In genomic region chr7:69599879-69600764, GRCh38 we compare ENCODE assay signal across 9 cellular contexts. TPM values are rescaled to one million over a fixed set of nuclear protein-coding genes. Genes with fewer than 3 reads are reported as not detected.
DNase-seq lines count a peak whose midpoint lies in the region; ATAC-seq and TF ChIP-seq lines count a peak whose summit lies in the region.
"Had no signal": no experiment of that assay in that cellular context is flagged by ENCODE, and none has a peak within 500 bp of the region (broad histone marks: within the 10 kb centered on the region; RNA-seq: fewer than 3 reads in every experiment).

No MANE protein-coding gene starts in this region.

- peaks cover 23% of the 10 kb centered on the region for H3K27me3 Mint-ChIP-seq in CD4-positive, CD25-positive, alpha-beta regulatory T cell
- peaks cover 23% of the 10 kb centered on the region for H3K27me3 Mint-ChIP-seq in neural crest cell (ENCODE audit: low read depth)

- no peaks in the 10 kb centered on the region for H3K36me3 Mint-ChIP-seq in CD4-positive, CD25-positive, alpha-beta regulatory T cell
- H3K36me3 Mint-ChIP-seq in neural crest cell (ENCODE audit: low read depth): no peaks in the 10 kb centered on the region

- H3K27me3 ChIP-seq in CD4-positive, CD25-positive, alpha-beta regulatory T cell (ENCODE audit: control insufficient read depth, insufficient read depth, low read length): peaks cover 20% of the 10 kb centered on the region
- peaks cover 82% of the 10 kb centered on the region for H3K27me3 ChIP-seq in HUES48 (ENCODE audit: control insufficient read depth, insufficient read depth, low read length)

- H3K36me3 ChIP-seq in CD4-positive, CD25-positive, alpha-beta regulatory T cell (ENCODE audit: control insufficient read depth, insufficient read depth, low read length): no peaks in the 10 kb centered on the region
- H3K36me3 ChIP-seq in HUES48 (ENCODE audit: control insufficient read depth, insufficient read depth, low read length): no peaks in the 10 kb centered on the region

- no peak overlapping the region for H3K27ac Mint-ChIP-seq in CD4-positive, CD25-positive, alpha-beta regulatory T cell
- H3K27ac Mint-ChIP-seq in neural crest cell (ENCODE audit: unreplicated experiment): peak overlapping the region; percentile 89

- no peak for ATAC-seq in CD4-positive, CD25-positive, alpha-beta regulatory T cell (ENCODE audit: low read depth in 2 of 2)
- ATAC-seq in HG03196 (IDR thresholded peaks at IDR 0.05; ENCODE audit: unreplicated experiment): no peak
- no peak for ATAC-seq in GM21360 (IDR thresholded peaks at IDR 0.05; ENCODE audit: unreplicated experiment)
- ATAC-seq: K562 had no signal

- H3K4me3 Mint-ChIP-seq in CD4-positive, CD25-positive, alpha-beta regulatory T cell: peak overlapping the region in 3 of 4 donors; percentile 54 to 68 (median 62)
- no peak overlapping the region for H3K4me3 Mint-ChIP-seq in neural crest cell

- no peak overlapping the region for H3K4me3 ChIP-seq in CD4-positive, CD25-positive, alpha-beta regulatory T cell (ENCODE audit: low read depth, low read length)
- H3K4me3 ChIP-seq in HUES48 (ENCODE audit: low read depth, low read length): peak overlapping the region; percentile 85
- H3K4me3 ChIP-seq: K562 had no signal

- no peak for TF ChIP-seq CTCF in neural crest cell (conservative IDR thresholded peaks at IDR 0.05)

- H3K9ac ChIP-seq in HUES48 (ENCODE audit: low read depth, low read length): no peak overlapping the region

- peaks cover 0 to 4% (median 0%) of the 10 kb centered on the region in 7 donors for H3K9me3 Mint-ChIP-seq in CD4-positive, CD25-positive, alpha-beta regulatory T cell
- no peaks in the 10 kb centered on the region for H3K9me3 Mint-ChIP-seq in neural crest cell

- peaks cover 0 to 2% of the 10 kb centered on the region in 2 experiments for H3K9me3 ChIP-seq in CD4-positive, CD25-positive, alpha-beta regulatory T cell (ENCODE audit: control insufficient read depth in 2 of 2, low read length in 2 of 2)
- no peaks in the 10 kb centered on the region for H3K9me3 ChIP-seq in HUES48 (ENCODE audit: control insufficient read depth, insufficient read depth, low read length)

- DNase-seq in CD4-positive, CD25-positive, alpha-beta regulatory T cell: no peak
- DNase-seq in ecto neural progenitor cell (ENCODE audit: low spot score) (peak; percentile 69), neural crest cell (ENCODE audit: low read depth, low spot score) (no peak), NCI-H1436 treated with DMSO at 0.1 percent for 48 hours (lab: John Stamatoyannopoulos, UW) (no peak), cerebellar cortex (ENCODE audit: low spot score) (no peak)

- no peak overlapping the region for H3K27ac ChIP-seq in CD4-positive, CD25-positive, alpha-beta regulatory T cell (ENCODE audit: insufficient read depth, low read length, poor library complexity, severe bottlenecking)
- H3K27ac ChIP-seq in HUES48 (ENCODE audit: low read depth, low read length): no peak overlapping the region

- peaks cover 18% of the 10 kb centered on the region for H3K4me1 ChIP-seq in CD4-positive, CD25-positive, alpha-beta regulatory T cell (ENCODE audit: control insufficient read depth, insufficient read depth, low read length, poor library complexity, severe bottlenecking)
- peaks cover 11% of the 10 kb centered on the region for H3K4me1 ChIP-seq in HUES48 (ENCODE audit: control insufficient read depth, insufficient read depth, low read length)

- peaks cover 0 to 16% (median 4%) of the 10 kb centered on the region in 4 donors for H3K4me1 Mint-ChIP-seq in CD4-positive, CD25-positive, alpha-beta regulatory T cell
- H3K4me1 Mint-ChIP-seq in neural crest cell: peaks cover 18% of the 10 kb centered on the region

RNA-seq across cellular contexts. Expression of gene AUTS2, which starts 1.8 kb away (rescaled TPM):
- total RNA-seq in CD4-positive, CD25-positive, alpha-beta regulatory T cell: 32.4 TPM
- 1 to 10 TPM in 1 of 4 donors, under 1 TPM in 3; 0.47 to 3.0 (median 0.64) TPM for polyA plus RNA-seq in CD4-positive, CD25-positive, alpha-beta regulatory T cell
- 148 and 152 TPM in 2 replicates for total RNA-seq in neural crest cell
- polyA plus RNA-seq: K562 had no signal
